12 cellular contexts compared by ENCODE assay signal in genomic region chr7:149620961-149621360, GRCh38.
DNase-seq lines count a peak whose midpoint lies in the region; ATAC-seq and TF ChIP-seq lines count a peak whose summit lies in the region.
"Had no signal": no experiment of that assay in that cellular context is flagged by ENCODE, and none has a peak within 500 bp of the region (broad histone marks: within the 10 kb centered on the region; RNA-seq: fewer than 3 reads in every experiment).

No MANE protein-coding gene starts in this region.

- no peak for TF ChIP-seq EP300 in ovary (IDR thresholded peaks at IDR 0.05)

- no peak overlapping the region for H3K4me3 Mint-ChIP-seq in T-helper 2 cell treated with Interferon-gamma antibody and Interleukin-4, amounts not matched to agents 5 μg/mL and 100 μg/mL, for 36 hours
- H3K4me3 Mint-ChIP-seq: nephron progenitor cell had no signal

- ATAC-seq in GM18502 (IDR thresholded peaks at IDR 0.05; ENCODE audit: poor library complexity, unreplicated experiment) (peak; percentile 46), GM21576 (IDR thresholded peaks at IDR 0.05; ENCODE audit: unreplicated experiment) (peak; percentile 41), GM19455 (IDR thresholded peaks at IDR 0.05; ENCODE audit: unreplicated experiment) (no peak)
- ATAC-seq: Panc1 had no signal

- no peaks in the 10 kb centered on the region for H3K9me3 Mint-ChIP-seq in T-helper 2 cell treated with Interferon-gamma antibody and Interleukin-4, amounts not matched to agents 5 μg/mL and 100 μg/mL, for 36 hours
- H3K9me3 Mint-ChIP-seq: nephron progenitor cell had no signal

- peak; percentile 71 for DNase-seq in T-helper 2 cell treated with Interferon-gamma antibody and Interleukin-4, amounts not matched to agents 5 μg/mL and 100 μg/mL, for 36 hours (ENCODE audit: low spot score)
- DNase-seq in stimulated activated CD4-positive, alpha-beta T cell treated with anti-CD3 and anti-CD28 coated beads, Interleukin-12 subunit alpha, Interleukin-12 subunit beta, amount 100 ng/mL, for 48 hours (ENCODE audit: low read depth in 2 of 3, low spot score in 1 of 3) = peak; percentile 45 to 63 (median 59)
- DNase-seq in DMS 273 treated with DMSO at 0.1 percent for 48 hours (lab: John Stamatoyannopoulos, UW) = no peak
- DNase-seq in NCI-H1930 (lab: John Stamatoyannopoulos, UW) = no peak
- no peak for DNase-seq in ovary
- DNase-seq: amygdala, nephron progenitor cell, thyroid gland had no signal

- H3K4me3 ChIP-seq in ovary = no peak overlapping the region
- H3K4me3 ChIP-seq: thyroid gland had no signal

- H3K36me3 ChIP-seq in ovary = no peaks in the 10 kb centered on the region

- H3K27ac Mint-ChIP-seq in T-helper 2 cell treated with Interferon-gamma antibody and Interleukin-4, amounts not matched to agents 5 μg/mL and 100 μg/mL, for 36 hours = peak overlapping the region; percentile 63

- 70 to 77% (median 75%) methylated on average over 14 of the region's 14 CpGs for WGBS in ovary, 3 donors

- peaks cover 32% of the 10 kb centered on the region for H3K4me1 Mint-ChIP-seq in T-helper 2 cell treated with Interferon-gamma antibody and Interleukin-4, amounts not matched to agents 5 μg/mL and 100 μg/mL, for 36 hours (ENCODE audit: low read depth)

- TF ChIP-seq CTCF in ovary (IDR thresholded peaks at IDR 0.05) = no peak

- no peaks in the 10 kb centered on the region for H3K27me3 ChIP-seq in ovary
- H3K27me3 ChIP-seq: thyroid gland had no signal

- peaks cover 2% of the 10 kb centered on the region for H3K27me3 Mint-ChIP-seq in T-helper 2 cell treated with Interferon-gamma antibody and Interleukin-4, amounts not matched to agents 5 μg/mL and 100 μg/mL, for 36 hours (ENCODE audit: low read depth)

- H3K4me1 ChIP-seq in ovary (ENCODE audit: insufficient read depth) = peaks cover 3% of the 10 kb centered on the region

- TF ChIP-seq POLR2A in ovary (IDR thresholded peaks at IDR 0.05) = no peak

- peaks cover 58% of the 10 kb centered on the region for H3K36me3 Mint-ChIP-seq in T-helper 2 cell treated with Interferon-gamma antibody and Interleukin-4, amounts not matched to agents 5 μg/mL and 100 μg/mL, for 36 hours (ENCODE audit: low read depth)

- intact Hi-C loops in ovary (cut with DNase I) = loop anchor here in 2 of 4 donors (5.0 to 10.0 kb wide), 3 partner anchors 119 to 356 kb away; partner anchors contain the start of gene ZNF783 (in 1 of the 2)

- no peak overlapping the region for H3K27ac ChIP-seq in ovary
- H3K27ac ChIP-seq: thyroid gland had no signal

- H3K9me3 ChIP-seq in ovary = no peaks in the 10 kb centered on the region
- H3K9me3 ChIP-seq: thyroid gland had no signal

Comparison
In these comparisons a context has a peak if more than half of its experiments do, and no peak if none do; other contexts are left out.
1. DNase-seq: peak in T-helper 2 cell treated with Interferon-gamma antibody and Interleukin-4, amounts not matched to agents 5 μg/mL and 100 μg/mL, for 36 hours (single experiment) and stimulated activated CD4-positive, alpha-beta T cell treated with anti-CD3 and anti-CD28 coated beads, Interleukin-12 subunit alpha, Interleukin-12 subunit beta, amount 100 ng/mL, for 48 hours (3 of 3); none in DMS 273 treated with DMSO at 0.1 percent for 48 hours (single experiment), NCI-H1930 (0 of 2) and ovary (0 of 5).